Comparison of ENCODE assay signal across 1 cellular context in the genomic region with DNA sequence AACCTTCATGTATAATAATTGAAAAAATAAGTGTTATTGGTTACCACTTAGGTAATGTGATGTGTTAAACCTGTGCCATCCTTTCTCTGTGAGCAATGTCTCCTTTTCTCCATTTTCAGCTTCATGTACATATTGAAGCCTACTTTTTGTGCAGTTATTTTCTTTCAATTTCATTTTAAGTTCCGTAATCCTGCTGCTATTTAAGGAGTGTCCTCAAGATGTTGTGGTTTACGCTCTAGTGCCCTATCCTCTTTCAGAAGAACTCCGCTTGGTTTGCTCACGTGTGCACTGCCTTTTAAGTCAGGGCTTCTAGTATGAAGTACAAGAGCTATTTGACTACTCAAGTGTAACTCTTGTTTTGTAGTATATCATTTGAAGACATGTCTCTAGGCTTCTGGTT.
TF ChIP-seq lines count a peak whose summit lies in the region.

No MANE protein-coding gene starts in this region.

TF ChIP-seq in GM12878, 131 proteins besides CTCF, POLR2A, EP300 and RAD21 (continued from another document):
- TF ChIP-seq, protein P1, sequence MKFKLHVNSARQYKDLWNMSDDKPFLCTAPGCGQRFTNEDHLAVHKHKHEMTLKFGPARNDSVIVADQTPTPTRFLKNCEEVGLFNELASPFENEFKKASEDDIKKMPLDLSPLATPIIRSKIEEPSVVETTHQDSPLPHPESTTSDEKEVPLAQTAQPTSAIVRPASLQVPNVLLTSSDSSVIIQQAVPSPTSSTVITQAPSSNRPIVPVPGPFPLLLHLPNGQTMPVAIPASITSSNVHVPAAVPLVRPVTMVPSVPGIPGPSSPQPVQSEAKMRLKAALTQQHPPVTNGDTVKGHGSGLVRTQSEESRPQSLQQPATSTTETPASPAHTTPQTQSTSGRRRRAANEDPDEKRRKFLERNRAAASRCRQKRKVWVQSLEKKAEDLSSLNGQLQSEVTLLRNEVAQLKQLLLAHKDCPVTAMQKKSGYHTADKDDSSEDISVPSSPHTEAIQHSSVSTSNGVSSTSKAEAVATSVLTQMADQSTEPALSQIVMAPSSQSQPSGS (IDR thresholded peaks at IDR 0.05; ENCODE audit: low read length) = peak; percentile 49; the same call in 1 of the 2 replicates
- TF ChIP-seq, protein P2, sequence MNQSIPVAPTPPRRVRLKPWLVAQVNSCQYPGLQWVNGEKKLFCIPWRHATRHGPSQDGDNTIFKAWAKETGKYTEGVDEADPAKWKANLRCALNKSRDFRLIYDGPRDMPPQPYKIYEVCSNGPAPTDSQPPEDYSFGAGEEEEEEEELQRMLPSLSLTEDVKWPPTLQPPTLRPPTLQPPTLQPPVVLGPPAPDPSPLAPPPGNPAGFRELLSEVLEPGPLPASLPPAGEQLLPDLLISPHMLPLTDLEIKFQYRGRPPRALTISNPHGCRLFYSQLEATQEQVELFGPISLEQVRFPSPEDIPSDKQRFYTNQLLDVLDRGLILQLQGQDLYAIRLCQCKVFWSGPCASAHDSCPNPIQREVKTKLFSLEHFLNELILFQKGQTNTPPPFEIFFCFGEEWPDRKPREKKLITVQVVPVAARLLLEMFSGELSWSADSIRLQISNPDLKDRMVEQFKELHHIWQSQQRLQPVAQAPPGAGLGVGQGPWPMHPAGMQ (IDR thresholded peaks at IDR 0.05; ENCODE audit: borderline replicate concordance) = no peak
- TF ChIP-seq, protein P3, sequence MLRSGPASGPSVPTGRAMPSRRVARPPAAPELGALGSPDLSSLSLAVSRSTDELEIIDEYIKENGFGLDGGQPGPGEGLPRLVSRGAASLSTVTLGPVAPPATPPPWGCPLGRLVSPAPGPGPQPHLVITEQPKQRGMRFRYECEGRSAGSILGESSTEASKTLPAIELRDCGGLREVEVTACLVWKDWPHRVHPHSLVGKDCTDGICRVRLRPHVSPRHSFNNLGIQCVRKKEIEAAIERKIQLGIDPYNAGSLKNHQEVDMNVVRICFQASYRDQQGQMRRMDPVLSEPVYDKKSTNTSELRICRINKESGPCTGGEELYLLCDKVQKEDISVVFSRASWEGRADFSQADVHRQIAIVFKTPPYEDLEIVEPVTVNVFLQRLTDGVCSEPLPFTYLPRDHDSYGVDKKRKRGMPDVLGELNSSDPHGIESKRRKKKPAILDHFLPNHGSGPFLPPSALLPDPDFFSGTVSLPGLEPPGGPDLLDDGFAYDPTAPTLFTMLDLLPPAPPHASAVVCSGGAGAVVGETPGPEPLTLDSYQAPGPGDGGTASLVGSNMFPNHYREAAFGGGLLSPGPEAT (IDR thresholded peaks at IDR 0.05; ENCODE audit: low read depth) = no peak
- TF ChIP-seq, protein P4, sequence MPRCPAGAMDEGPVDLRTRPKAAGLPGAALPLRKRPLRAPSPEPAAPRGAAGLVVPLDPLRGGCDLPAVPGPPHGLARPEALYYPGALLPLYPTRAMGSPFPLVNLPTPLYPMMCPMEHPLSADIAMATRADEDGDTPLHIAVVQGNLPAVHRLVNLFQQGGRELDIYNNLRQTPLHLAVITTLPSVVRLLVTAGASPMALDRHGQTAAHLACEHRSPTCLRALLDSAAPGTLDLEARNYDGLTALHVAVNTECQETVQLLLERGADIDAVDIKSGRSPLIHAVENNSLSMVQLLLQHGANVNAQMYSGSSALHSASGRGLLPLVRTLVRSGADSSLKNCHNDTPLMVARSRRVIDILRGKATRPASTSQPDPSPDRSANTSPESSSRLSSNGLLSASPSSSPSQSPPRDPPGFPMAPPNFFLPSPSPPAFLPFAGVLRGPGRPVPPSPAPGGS (IDR thresholded peaks at IDR 0.05; ENCODE audit: borderline replicate concordance, insufficient read depth, low read depth, low read length, poor library complexity, severe bottlenecking) = no peak
- no peak for TF ChIP-seq EZH2 (IDR thresholded peaks at IDR 0.05; ENCODE audit: borderline replicate concordance, control insufficient read depth, low read depth, low read length)
- TF ChIP-seq, protein P5, sequence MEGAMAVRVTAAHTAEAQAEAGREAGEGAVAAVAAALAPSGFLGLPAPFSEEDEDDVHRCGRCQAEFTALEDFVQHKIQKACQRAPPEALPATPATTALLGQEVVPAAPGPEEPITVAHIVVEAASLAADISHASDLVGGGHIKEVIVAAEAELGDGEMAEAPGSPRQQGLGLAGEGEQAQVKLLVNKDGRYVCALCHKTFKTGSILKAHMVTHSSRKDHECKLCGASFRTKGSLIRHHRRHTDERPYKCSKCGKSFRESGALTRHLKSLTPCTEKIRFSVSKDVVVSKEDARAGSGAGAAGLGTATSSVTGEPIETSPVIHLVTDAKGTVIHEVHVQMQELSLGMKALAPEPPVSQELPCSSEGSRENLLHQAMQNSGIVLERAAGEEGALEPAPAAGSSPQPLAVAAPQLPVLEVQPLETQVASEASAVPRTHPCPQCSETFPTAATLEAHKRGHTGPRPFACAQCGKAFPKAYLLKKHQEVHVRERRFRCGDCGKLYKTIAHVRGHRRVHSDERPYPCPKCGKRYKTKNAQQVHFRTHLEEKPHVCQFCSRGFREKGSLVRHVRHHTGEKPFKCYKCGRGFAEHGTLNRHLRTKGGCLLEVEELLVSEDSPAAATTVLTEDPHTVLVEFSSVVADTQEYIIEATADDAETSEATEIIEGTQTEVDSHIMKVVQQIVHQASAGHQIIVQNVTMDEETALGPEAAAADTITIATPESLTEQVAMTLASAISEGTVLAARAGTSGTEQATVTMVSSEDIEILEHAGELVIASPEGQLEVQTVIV (IDR thresholded peaks at IDR 0.05; ENCODE audit: borderline replicate concordance, partially characterized antibody) = no peak
- TF ChIP-seq, protein P6, sequence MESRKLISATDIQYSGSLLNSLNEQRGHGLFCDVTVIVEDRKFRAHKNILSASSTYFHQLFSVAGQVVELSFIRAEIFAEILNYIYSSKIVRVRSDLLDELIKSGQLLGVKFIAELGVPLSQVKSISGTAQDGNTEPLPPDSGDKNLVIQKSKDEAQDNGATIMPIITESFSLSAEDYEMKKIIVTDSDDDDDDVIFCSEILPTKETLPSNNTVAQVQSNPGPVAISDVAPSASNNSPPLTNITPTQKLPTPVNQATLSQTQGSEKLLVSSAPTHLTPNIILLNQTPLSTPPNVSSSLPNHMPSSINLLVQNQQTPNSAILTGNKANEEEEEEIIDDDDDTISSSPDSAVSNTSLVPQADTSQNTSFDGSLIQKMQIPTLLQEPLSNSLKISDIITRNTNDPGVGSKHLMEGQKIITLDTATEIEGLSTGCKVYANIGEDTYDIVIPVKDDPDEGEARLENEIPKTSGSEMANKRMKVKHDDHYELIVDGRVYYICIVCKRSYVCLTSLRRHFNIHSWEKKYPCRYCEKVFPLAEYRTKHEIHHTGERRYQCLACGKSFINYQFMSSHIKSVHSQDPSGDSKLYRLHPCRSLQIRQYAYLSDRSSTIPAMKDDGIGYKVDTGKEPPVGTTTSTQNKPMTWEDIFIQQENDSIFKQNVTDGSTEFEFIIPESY (IDR thresholded peaks at IDR 0.05) = no peak
- TF ChIP-seq BHLHE40 (IDR thresholded peaks at IDR 0.05; ENCODE audit: borderline replicate concordance in 1 of 2, low read depth in 2 of 2, low read length in 1 of 2) = peak; percentile 67 to 68; a peak in 3 of 4 replicates
- no peak for TF ChIP-seq RFX5 (IDR thresholded peaks at IDR 0.05; ENCODE audit: low read depth, low read length)
- TF ChIP-seq CBFB (IDR thresholded peaks at IDR 0.05; ENCODE audit: low read depth) = 0 out of 2 replicates have a peak, but pooled peaks have one; percentile 63
- TF ChIP-seq ZNF217 (IDR thresholded peaks at IDR 0.05) = no peak
- no peak for TF ChIP-seq JUNB (IDR thresholded peaks at IDR 0.05)
- TF ChIP-seq FOXK2 (IDR thresholded peaks at IDR 0.05) = no peak
- no peak for TF ChIP-seq ZNF207 (IDR thresholded peaks at IDR 0.05; ENCODE audit: borderline replicate concordance)
- TF ChIP-seq RUNX3 (IDR thresholded peaks at IDR 0.05; ENCODE audit: low read length) = peak; percentile 94
- TF ChIP-seq ZNF24 (IDR thresholded peaks at IDR 0.05) = no peak
- TF ChIP-seq, protein P7, sequence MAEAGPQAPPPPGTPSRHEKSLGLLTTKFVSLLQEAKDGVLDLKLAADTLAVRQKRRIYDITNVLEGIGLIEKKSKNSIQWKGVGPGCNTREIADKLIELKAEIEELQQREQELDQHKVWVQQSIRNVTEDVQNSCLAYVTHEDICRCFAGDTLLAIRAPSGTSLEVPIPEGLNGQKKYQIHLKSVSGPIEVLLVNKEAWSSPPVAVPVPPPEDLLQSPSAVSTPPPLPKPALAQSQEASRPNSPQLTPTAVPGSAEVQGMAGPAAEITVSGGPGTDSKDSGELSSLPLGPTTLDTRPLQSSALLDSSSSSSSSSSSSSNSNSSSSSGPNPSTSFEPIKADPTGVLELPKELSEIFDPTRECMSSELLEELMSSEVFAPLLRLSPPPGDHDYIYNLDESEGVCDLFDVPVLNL (IDR thresholded peaks at IDR 0.05; ENCODE audit: low read depth, low read length) = no peak
- no peak for TF ChIP-seq BMI1 (IDR thresholded peaks at IDR 0.05; ENCODE audit: borderline replicate concordance)
- TF ChIP-seq ASH2L (IDR thresholded peaks at IDR 0.05; ENCODE audit: borderline replicate concordance, low read depth) = 0 out of 2 replicates have a peak, but pooled peaks have one; percentile 62
- TF ChIP-seq SIN3A (IDR thresholded peaks at IDR 0.05; ENCODE audit: low read depth, low read length) = no peak
- TF ChIP-seq, protein P8, sequence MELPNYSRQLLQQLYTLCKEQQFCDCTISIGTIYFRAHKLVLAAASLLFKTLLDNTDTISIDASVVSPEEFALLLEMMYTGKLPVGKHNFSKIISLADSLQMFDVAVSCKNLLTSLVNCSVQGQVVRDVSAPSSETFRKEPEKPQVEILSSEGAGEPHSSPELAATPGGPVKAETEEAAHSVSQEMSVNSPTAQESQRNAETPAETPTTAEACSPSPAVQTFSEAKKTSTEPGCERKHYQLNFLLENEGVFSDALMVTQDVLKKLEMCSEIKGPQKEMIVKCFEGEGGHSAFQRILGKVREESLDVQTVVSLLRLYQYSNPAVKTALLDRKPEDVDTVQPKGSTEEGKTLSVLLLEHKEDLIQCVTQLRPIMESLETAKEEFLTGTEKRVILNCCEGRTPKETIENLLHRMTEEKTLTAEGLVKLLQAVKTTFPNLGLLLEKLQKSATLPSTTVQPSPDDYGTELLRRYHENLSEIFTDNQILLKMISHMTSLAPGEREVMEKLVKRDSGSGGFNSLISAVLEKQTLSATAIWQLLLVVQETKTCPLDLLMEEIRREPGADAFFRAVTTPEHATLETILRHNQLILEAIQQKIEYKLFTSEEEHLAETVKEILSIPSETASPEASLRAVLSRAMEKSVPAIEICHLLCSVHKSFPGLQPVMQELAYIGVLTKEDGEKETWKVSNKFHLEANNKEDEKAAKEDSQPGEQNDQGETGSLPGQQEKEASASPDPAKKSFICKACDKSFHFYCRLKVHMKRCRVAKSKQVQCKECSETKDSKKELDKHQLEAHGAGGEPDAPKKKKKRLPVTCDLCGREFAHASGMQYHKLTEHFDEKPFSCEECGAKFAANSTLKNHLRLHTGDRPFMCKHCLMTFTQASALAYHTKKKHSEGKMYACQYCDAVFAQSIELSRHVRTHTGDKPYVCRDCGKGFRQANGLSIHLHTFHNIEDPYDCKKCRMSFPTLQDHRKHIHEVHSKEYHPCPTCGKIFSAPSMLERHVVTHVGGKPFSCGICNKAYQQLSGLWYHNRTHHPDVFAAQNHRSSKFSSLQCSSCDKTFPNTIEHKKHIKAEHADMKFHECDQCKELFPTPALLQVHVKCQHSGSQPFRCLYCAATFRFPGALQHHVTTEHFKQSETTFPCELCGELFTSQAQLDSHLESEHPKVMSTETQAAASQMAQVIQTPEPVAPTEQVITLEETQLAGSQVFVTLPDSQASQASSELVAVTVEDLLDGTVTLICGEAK (IDR thresholded peaks at IDR 0.05; ENCODE audit: borderline replicate concordance) = no peak
- TF ChIP-seq NR2C1 (IDR thresholded peaks at IDR 0.05) = no peak
- TF ChIP-seq ATF7 (IDR thresholded peaks at IDR 0.05; ENCODE audit: low read depth) = no peak
- no peak for TF ChIP-seq IRF4 (IDR thresholded peaks at IDR 0.05; ENCODE audit: low read depth, low read length)
- TF ChIP-seq PAX5 (IDR thresholded peaks at IDR 0.05; ENCODE audit: borderline replicate concordance, low read depth, low read length) = peak; percentile 68; the same call in 1 of the 2 replicates
- TF ChIP-seq JUND (IDR thresholded peaks at IDR 0.05; ENCODE audit: low read depth, low read length) = no peak
- no peak for TF ChIP-seq CHD1 (IDR thresholded peaks at IDR 0.05; ENCODE audit: low read depth, low read length)
- no peak for TF ChIP-seq CHD2 (IDR thresholded peaks at IDR 0.05; ENCODE audit: borderline replicate concordance, low read depth, low read length)
- no peak for TF ChIP-seq SMAD1 (IDR thresholded peaks at IDR 0.05; ENCODE audit: low read depth, partially characterized antibody)
- no peak for TF ChIP-seq SUZ12 (IDR thresholded peaks at IDR 0.05; ENCODE audit: unreplicated experiment)
- TF ChIP-seq HCFC1 (IDR thresholded peaks at IDR 0.05; ENCODE audit: low read length) = no peak
- TF ChIP-seq ZNF384 (IDR thresholded peaks at IDR 0.05; ENCODE audit: borderline replicate concordance, low read depth, low read length) = no peak
- 0 out of 2 replicates have a peak, but pooled peaks have one; percentile 52 for TF ChIP-seq FOXM1 (IDR thresholded peaks at IDR 0.05; ENCODE audit: low read depth, low read length)
- no peak for TF ChIP-seq SREBF1 (IDR thresholded peaks at IDR 0.05; ENCODE audit: low read length)
- TF ChIP-seq, protein P9, sequence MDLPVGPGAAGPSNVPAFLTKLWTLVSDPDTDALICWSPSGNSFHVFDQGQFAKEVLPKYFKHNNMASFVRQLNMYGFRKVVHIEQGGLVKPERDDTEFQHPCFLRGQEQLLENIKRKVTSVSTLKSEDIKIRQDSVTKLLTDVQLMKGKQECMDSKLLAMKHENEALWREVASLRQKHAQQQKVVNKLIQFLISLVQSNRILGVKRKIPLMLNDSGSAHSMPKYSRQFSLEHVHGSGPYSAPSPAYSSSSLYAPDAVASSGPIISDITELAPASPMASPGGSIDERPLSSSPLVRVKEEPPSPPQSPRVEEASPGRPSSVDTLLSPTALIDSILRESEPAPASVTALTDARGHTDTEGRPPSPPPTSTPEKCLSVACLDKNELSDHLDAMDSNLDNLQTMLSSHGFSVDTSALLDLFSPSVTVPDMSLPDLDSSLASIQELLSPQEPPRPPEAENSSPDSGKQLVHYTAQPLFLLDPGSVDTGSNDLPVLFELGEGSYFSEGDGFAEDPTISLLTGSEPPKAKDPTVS (IDR thresholded peaks at IDR 0.05; ENCODE audit: low read depth, low read length) = no peak
- TF ChIP-seq, protein P10, sequence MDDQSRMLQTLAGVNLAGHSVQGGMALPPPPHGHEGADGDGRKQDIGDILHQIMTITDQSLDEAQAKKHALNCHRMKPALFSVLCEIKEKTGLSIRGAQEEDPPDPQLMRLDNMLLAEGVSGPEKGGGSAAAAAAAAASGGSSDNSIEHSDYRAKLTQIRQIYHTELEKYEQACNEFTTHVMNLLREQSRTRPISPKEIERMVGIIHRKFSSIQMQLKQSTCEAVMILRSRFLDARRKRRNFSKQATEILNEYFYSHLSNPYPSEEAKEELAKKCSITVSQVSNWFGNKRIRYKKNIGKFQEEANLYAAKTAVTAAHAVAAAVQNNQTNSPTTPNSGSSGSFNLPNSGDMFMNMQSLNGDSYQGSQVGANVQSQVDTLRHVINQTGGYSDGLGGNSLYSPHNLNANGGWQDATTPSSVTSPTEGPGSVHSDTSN (IDR thresholded peaks at IDR 0.05; ENCODE audit: insufficient replicate concordance, low read depth, low read length) = no peak
- no peak for TF ChIP-seq TAF1 (IDR thresholded peaks at IDR 0.05; ENCODE audit: borderline replicate concordance, low read depth, low read length)
- no peak for TF ChIP-seq KDM1A (IDR thresholded peaks at IDR 0.05; ENCODE audit: borderline replicate concordance)
- no peak for TF ChIP-seq POU2F2 (IDR thresholded peaks at IDR 0.05; ENCODE audit: borderline replicate concordance, low read depth, low read length)
- TF ChIP-seq ZSCAN29 (IDR thresholded peaks at IDR 0.05) = no peak
TF ChIP-seq in GM12878: peak in this region for 16.
